Comparison of ENCODE assay signal across 21 cellular contexts in genomic region chr7:138074540-138074939, GRCh38. TPM values are rescaled to one million over a fixed set of nuclear protein-coding genes. Genes with fewer than 3 reads are reported as not detected.
DNase-seq lines count a peak whose midpoint lies in the region; ATAC-seq, FAIRE-seq and TF ChIP-seq lines count a peak whose summit lies in the region.
"Had no signal": no experiment of that assay in that cellular context is flagged by ENCODE, and none has a peak within 500 bp of the region (broad histone marks: within the 10 kb centered on the region; RNA-seq: fewer than 3 reads in every experiment).

No MANE protein-coding gene starts in this region.

- intact Hi-C loops in mammary epithelial cell (cut with micrococcal nuclease) (no loop called here), breast epithelium (cut with DNase I; ENCODE audit: low total_unique reads) (no loop called here)
- intact Hi-C loops in activated CD4-positive, alpha-beta T cell treated with anti-CD3 and anti-CD28 coated beads for 36 hours (cut with DNase I, micrococcal nuclease) = no loop called here

- H3K27me3 Mint-ChIP-seq in activated CD4-positive, alpha-beta T cell treated with anti-CD3 and anti-CD28 coated beads for 36 hours = peaks cover 3% of the 10 kb centered on the region

- no peak overlapping the region for H2BK15ac ChIP-seq in mesenchymal stem cell (ENCODE audit: low read depth, poor library complexity, severe bottlenecking)

- no peak overlapping the region for H3K27ac Mint-ChIP-seq in activated CD4-positive, alpha-beta T cell treated with anti-CD3 and anti-CD28 coated beads for 36 hours
- H3K27ac Mint-ChIP-seq: CD4-positive, CD25-positive, alpha-beta regulatory T cell; HFFc6 had no signal

- peaks cover 7% of the 10 kb centered on the region for H3K9me3 Mint-ChIP-seq in activated CD4-positive, alpha-beta T cell treated with anti-CD3 and anti-CD28 coated beads for 36 hours (ENCODE audit: low read depth)

- no peak overlapping the region for H3K18ac ChIP-seq in mesenchymal stem cell (ENCODE audit: low read depth in 1 of 2, low read length in 2 of 2)

- H4K8ac ChIP-seq in mesenchymal stem cell (ENCODE audit: low read length) = no peak overlapping the region

- CTCF ChIA-PET in mammary epithelial cell (lab: Charles Lee; ENCODE audit: low non-redundant PET) = no interaction called here
- CTCF ChIA-PET in activated CD4-positive, alpha-beta T cell treated with anti-CD3 and anti-CD28 coated beads for 36 hours (lab: Charles Lee) = no interaction called here

- H3K36me3 ChIP-seq in mammary epithelial cell (ENCODE audit: insufficient read depth, low read length) (no peaks in the 10 kb centered on the region), breast epithelium (no peaks in the 10 kb centered on the region), bronchial epithelial cell (ENCODE audit: control insufficient read depth, insufficient read depth, low read length) (no peaks in the 10 kb centered on the region), mesenchymal stem cell (ENCODE audit: control insufficient read depth in 1 of 2, insufficient read depth in 2 of 2, low read depth in 1 of 2, low read length in 2 of 2) (no peaks in the 10 kb centered on the region)
- H3K36me3 ChIP-seq: BLaER1 treated with 17β-estradiol and CSF1 and Interleukin-3, amounts not matched to agents 10 nM and 100 nM had no signal

- in situ Hi-C loops in mammary epithelial cell (cut with MboI; ENCODE audit: low sequenced_read_pairs in 2 of 2) = no loop called here

- H4K91ac ChIP-seq in mesenchymal stem cell (ENCODE audit: low read length) = no peak overlapping the region

- H3K27me3 ChIP-seq in mammary epithelial cell (ENCODE audit: insufficient read depth, low read length) (no peaks in the 10 kb centered on the region), breast epithelium (no peaks in the 10 kb centered on the region), bronchial epithelial cell (ENCODE audit: control insufficient read depth, insufficient read depth, low read length) (no peaks in the 10 kb centered on the region), mesenchymal stem cell (ENCODE audit: control insufficient read depth in 1 of 2, insufficient read depth in 1 of 2, low read length in 2 of 2) (no peaks in the 10 kb centered on the region)
- H3K27me3 ChIP-seq: BLaER1 treated with 17β-estradiol and CSF1 and Interleukin-3, amounts not matched to agents 10 nM and 100 nM had no signal

- H3K27ac ChIP-seq in mammary epithelial cell (ENCODE audit: insufficient read depth, low read depth, low read length) (peak overlapping the region; percentile 89), breast epithelium (no peak overlapping the region), mesenchymal stem cell (ENCODE audit: low read length, poor library complexity, severe bottlenecking) (no peak overlapping the region), caudate nucleus (ENCODE audit: low read depth, low read length) (no peak overlapping the region)
- H3K27ac ChIP-seq: 22Rv1; BLaER1 treated with 17β-estradiol and CSF1 and Interleukin-3, amounts not matched to agents 10 nM and 100 nM had no signal

- peak; percentile 13 for DNase-seq in mammary epithelial cell
- no peak for DNase-seq in breast epithelium (ENCODE audit: low spot score in 2 of 2)
- DNase-seq in bronchial epithelial cell (ENCODE audit: low read depth) = peak; percentile 33
- DNase-seq in mesenchymal stem cell = no peak
- no peak for DNase-seq in activated CD4-positive, alpha-beta T cell treated with anti-CD3 and anti-CD28 coated beads for 36 hours
- DNase-seq in caudate nucleus (lab: John Stamatoyannopoulos, UW) = no peak
- DNase-seq in AML-193 (lab: John Stamatoyannopoulos, UW) = no peak
- DNase-seq in frontal cortex (ENCODE audit: low spot score in 2 of 2) = no peak
- DNase-seq: Calu3; CD4-positive, CD25-positive, alpha-beta regulatory T cell; DMS 273 treated with DMSO at 0.1 percent for 48 hours; GOT3; HCEC 1CT; HFFc6 had no signal

- dilution Hi-C loops in mammary epithelial cell (cut with HindIII; ENCODE audit: low sequenced_read_pairs) = no loop called here

- H2AK5ac ChIP-seq in mesenchymal stem cell (ENCODE audit: low read length, severe bottlenecking) = peak overlapping the region; percentile 47

- H3K4me3 ChIP-seq in mammary epithelial cell (replicated peaks in 1 of 3; ENCODE audit: insufficient read depth in 1 of 3, low read depth in 2 of 3, low read length in 3 of 3) (no peak overlapping the region), breast epithelium (no peak overlapping the region), bronchial epithelial cell (ENCODE audit: low read depth, low read length) (no peak overlapping the region), mesenchymal stem cell (ENCODE audit: insufficient read depth in 1 of 2, low read depth in 1 of 2, low read length in 2 of 2) (no peak overlapping the region)
- H3K4me3 ChIP-seq: BLaER1 treated with 17β-estradiol and CSF1 and Interleukin-3, amounts not matched to agents 10 nM and 100 nM had no signal

- FAIRE-seq in bronchial epithelial cell (lab: Jason Lieb, UNC) (no peak), frontal cortex (lab: Jason Lieb, UNC) (no peak)
- FAIRE-seq: GM18507, HepG2, HTR-8/SVneo had no signal

- no peak for TF ChIP-seq POLR2A in breast epithelium (IDR thresholded peaks at IDR 0.05)

- peaks cover 15% of the 10 kb centered on the region for H3K4me1 ChIP-seq in mammary epithelial cell (ENCODE audit: insufficient read depth, low read length)
- H3K4me1 ChIP-seq in breast epithelium = no peaks in the 10 kb centered on the region
- peaks cover 2% of the 10 kb centered on the region for H3K4me1 ChIP-seq in mesenchymal stem cell (ENCODE audit: control insufficient read depth, insufficient read depth, low read depth, low read length)

- H3K4ac ChIP-seq in mesenchymal stem cell (ENCODE audit: low read depth in 1 of 2, low read length in 2 of 2) = no peak overlapping the region

- H2BK5ac ChIP-seq in mesenchymal stem cell (ENCODE audit: low read depth, low read length, poor library complexity, severe bottlenecking) = peak overlapping the region; percentile 15

- H3K79me2 ChIP-seq in mammary epithelial cell (ENCODE audit: insufficient read depth, low read length) = no peaks in the 10 kb centered on the region

- no peak overlapping the region for H2BK12ac ChIP-seq in mesenchymal stem cell (ENCODE audit: low read length in 2 of 2)

- H3K9ac ChIP-seq in mammary epithelial cell (ENCODE audit: insufficient read depth, low read length) = no peak overlapping the region
- no peak overlapping the region for H3K9ac ChIP-seq in mesenchymal stem cell (ENCODE audit: low read length)
- H3K9ac ChIP-seq: BLaER1 treated with 17β-estradiol and CSF1 and Interleukin-3, amounts not matched to agents 10 nM and 100 nM had no signal

- no peak overlapping the region for H3K14ac ChIP-seq in mesenchymal stem cell (ENCODE audit: low read length in 2 of 2)

- no peak overlapping the region for H3K23ac ChIP-seq in mesenchymal stem cell (ENCODE audit: low read length in 2 of 2)

- WGBS in mammary epithelial cell (ENCODE audit: low coverage, missing lambda C conversion rate) = 0% methylated on average over 1 of the region's 1 CpG
- WGBS in mesenchymal stem cell = 42% methylated on average over 1 of the region's 1 CpG

- peaks cover 5% of the 10 kb centered on the region for H3K9me3 ChIP-seq in mammary epithelial cell (replicated peaks; ENCODE audit: insufficient read depth, low read length)
- H3K9me3 ChIP-seq in breast epithelium = peaks cover 0 to 21% of the 10 kb centered on the region in 2 donors
- peaks cover 11% of the 10 kb centered on the region for H3K9me3 ChIP-seq in mesenchymal stem cell (ENCODE audit: control insufficient read depth, low read length)

- H3K36me3 Mint-ChIP-seq in activated CD4-positive, alpha-beta T cell treated with anti-CD3 and anti-CD28 coated beads for 36 hours (ENCODE audit: low read depth) = no peaks in the 10 kb centered on the region
- H3K36me3 Mint-ChIP-seq: CD4-positive, CD25-positive, alpha-beta regulatory T cell had no signal

- H4K20me1 ChIP-seq in mammary epithelial cell (ENCODE audit: insufficient read depth, low read length) = no peaks in the 10 kb centered on the region
- H4K20me1 ChIP-seq: BLaER1 treated with 17β-estradiol and CSF1 and Interleukin-3, amounts not matched to agents 10 nM and 100 nM had no signal

- ATAC-seq in activated CD4-positive, alpha-beta T cell treated with anti-CD3 and anti-CD28 coated beads for 36 hours = no peak
- ATAC-seq: HepG2 had no signal

- no peaks in the 10 kb centered on the region for H3K4me1 Mint-ChIP-seq in activated CD4-positive, alpha-beta T cell treated with anti-CD3 and anti-CD28 coated beads for 36 hours
- H3K4me1 Mint-ChIP-seq: CD4-positive, CD25-positive, alpha-beta regulatory T cell had no signal

- no peak overlapping the region for H3K4me3 Mint-ChIP-seq in activated CD4-positive, alpha-beta T cell treated with anti-CD3 and anti-CD28 coated beads for 36 hours
- H3K4me3 Mint-ChIP-seq: CD4-positive, CD25-positive, alpha-beta regulatory T cell; HFFc6 had no signal

- peak overlapping the region; percentile 47 for H3K4me2 ChIP-seq in mammary epithelial cell (ENCODE audit: insufficient read depth, low read depth, low read length)
- no peak overlapping the region for H3K4me2 ChIP-seq in mesenchymal stem cell (ENCODE audit: low read length, poor library complexity, severe bottlenecking)
- H3K4me2 ChIP-seq: BLaER1 treated with 17β-estradiol and CSF1 and Interleukin-3, amounts not matched to agents 10 nM and 100 nM had no signal

- H3K79me1 ChIP-seq in mesenchymal stem cell (replicated peaks; ENCODE audit: low read length, poor library complexity, severe bottlenecking) = no peaks in the 10 kb centered on the region

- TF ChIP-seq CTCF in mammary epithelial cell (conservative IDR thresholded peaks at IDR 0.05 in 1 of 2, IDR thresholded peaks at IDR 0.05 in 1 of 2; ENCODE audit: extremely low read depth in 1 of 2, insufficient read depth in 1 of 2, low read depth in 1 of 2, low read length in 2 of 2) (no peak), breast epithelium (IDR thresholded peaks at IDR 0.05) (no peak), bronchial epithelial cell (IDR thresholded peaks at IDR 0.05; ENCODE audit: insufficient read depth, low read length, severe bottlenecking) (no peak)

- POLR2A ChIA-PET in activated CD4-positive, alpha-beta T cell treated with anti-CD3 and anti-CD28 coated beads for 36 hours (lab: Charles Lee) = no interaction called here

- H2BK120ac ChIP-seq in mesenchymal stem cell (ENCODE audit: low read depth, low read length) = no peak overlapping the region

- H2AFZ ChIP-seq in mammary epithelial cell (ENCODE audit: low read depth, low read length) (peak overlapping the region; percentile 60), mesenchymal stem cell (ENCODE audit: low read depth, low read length) (no peak overlapping the region)

- BruUV-seq in mammary epithelial cell (replicated peaks; lab: Mats Ljungman, UMichigan) = TSS peak; percentile 87

RNA-seq across cellular contexts. Expression of gene AKR1D1, which starts 1.7 kb away (rescaled TPM):
- not detected for total RNA-seq in mammary epithelial cell
- polyA plus RNA-seq in mammary epithelial cell = not detected
- polyA minus RNA-seq in mammary epithelial cell = not detected
- under 1 TPM in 1 of 3 donors, not detected in 2; 0.59 TPM for total RNA-seq in breast epithelium
- total RNA-seq in bronchial epithelial cell = under 0.01 TPM in 1 of 2 replicates, not detected in the other
- polyA plus RNA-seq in mesenchymal stem cell (2013, experiment 1 of 2) = not detected
- polyA plus RNA-seq in mesenchymal stem cell (2013, experiment 2 of 2) = not detected
- not detected for total RNA-seq in activated CD4-positive, alpha-beta T cell treated with anti-CD3 and anti-CD28 coated beads for 36 hours
- total RNA-seq in frontal cortex = not detected
- total RNA-seq: A673; Calu3; CD4-positive, CD25-positive, alpha-beta regulatory T cell; Daoy had no signal
- polyA plus RNA-seq: CD4-positive, CD25-positive, alpha-beta regulatory T cell had no signal

Comparison
In these comparisons a context has a peak if more than half of its experiments do, and no peak if none do; other contexts are left out.
1. DNase-seq: peak in mammary epithelial cell (single experiment) and bronchial epithelial cell (single experiment); none in breast epithelium (0 of 2), mesenchymal stem cell (single experiment), activated CD4-positive, alpha-beta T cell treated with anti-CD3 and anti-CD28 coated beads for 36 hours (single experiment), caudate nucleus (0 of 61), AML-193 (0 of 2) and frontal cortex (0 of 2).